ENCODE assay signal across 8 cellular contexts in genomic region chr1:26529655-26530539, GRCh38. TPM values are rescaled to one million over a fixed set of nuclear protein-coding genes. Genes with fewer than 3 reads are reported as not detected.
DNase-seq lines count a peak whose midpoint lies in the region; ATAC-seq, FAIRE-seq and TF ChIP-seq lines count a peak whose summit lies in the region.

TSS of gene RPS6KA1 (plus strand) at chr1:26529761. CDS start at chr1:26529921, 160 bp downstream.

- peaks cover 39% of the 10 kb centered on the region for H3K4me1 Mint-ChIP-seq in activated CD8-positive, alpha-beta T cell treated with anti-CD3 and anti-CD28 coated beads, Interleukin-2, amount 10 ng/mL, durations not matched to agents 7 days and 5 days (ENCODE audit: low read depth)

- H2AK5ac ChIP-seq in H1 (ENCODE audit: low read depth, low read length) (no peak within 1 kb of the TSS), mesendoderm (ENCODE audit: low read length) (peak within 1 kb of the TSS; percentile 74)

- H2BK15ac ChIP-seq in H1 (ENCODE audit: low read length) (peak within 1 kb of the TSS; percentile 84; the same call in 1 of the 2 replicates), mesendoderm (replicated peaks; ENCODE audit: low read depth) (no peak within 1 kb of the TSS)

- H3K23ac ChIP-seq in H1 (ENCODE audit: insufficient read length): no peak within 1 kb of the TSS
- H3K23ac ChIP-seq in mesendoderm (ENCODE audit: low read length): peak within 1 kb of the TSS; percentile 80

- no peak for FAIRE-seq in H1 (lab: Jason Lieb, UNC)

- H3K27me3 Mint-ChIP-seq in activated CD8-positive, alpha-beta T cell treated with anti-CD3 and anti-CD28 coated beads, Interleukin-2, amount 10 ng/mL, durations not matched to agents 7 days and 5 days (ENCODE audit: low read depth): peaks cover 3% of the 10 kb centered on the region

- H3K4me2 ChIP-seq in H1 (ENCODE audit: insufficient read depth in 1 of 2, low read depth in 2 of 2, low read length in 2 of 2): peak within 1 kb of the TSS; percentile 93 to 100
- H3K4me2 ChIP-seq in mesendoderm (ENCODE audit: low read length): peak within 1 kb of the TSS; percentile 95

- H3K9me3 Mint-ChIP-seq in activated CD8-positive, alpha-beta T cell treated with anti-CD3 and anti-CD28 coated beads, Interleukin-2, amount 10 ng/mL, durations not matched to agents 7 days and 5 days (ENCODE audit: insufficient read depth): no peaks in the 10 kb centered on the region

- H3K36me3 ChIP-seq in H1 (ENCODE audit: control insufficient read depth in 2 of 4, insufficient read depth in 4 of 4, low read length in 3 of 4) (no peaks in the 10 kb centered on the region), mesendoderm (ENCODE audit: control insufficient read depth, insufficient read depth, low read length) (no peaks in the 10 kb centered on the region)

- peak within 1 kb of the TSS; percentile 29 for H2BK12ac ChIP-seq in H1 (ENCODE audit: low read depth, low read length)

- H3K4ac ChIP-seq in H1 (replicated peaks; ENCODE audit: insufficient read length, low read depth, low read length) (peak within 1 kb of the TSS; percentile 95), mesendoderm (ENCODE audit: low read depth, low read length) (no peak within 1 kb of the TSS)

- TF ChIP-seq POLR2A in H1 (IDR thresholded peaks at IDR 0.05; ENCODE audit: control extremely low read depth in 1 of 2, low read depth in 2 of 2, low read length in 2 of 2): peak; percentile 67 to 69; a peak in 2 of 3 replicates

- H3K4me3 ChIP-seq in H1 (ENCODE audit: extremely low read depth in 1 of 4, insufficient read depth in 2 of 4, low read depth in 3 of 4, low read length in 4 of 4) (peak within 1 kb of the TSS; percentile 51 to 97 (median 94)), mesendoderm (ENCODE audit: low read length) (peak within 1 kb of the TSS; percentile 81)

- POLR2A ChIA-PET in activated CD8-positive, alpha-beta T cell treated with anti-CD3 and anti-CD28 coated beads, Interleukin-2, amount 10 ng/mL, durations not matched to agents 7 days and 5 days (lab: Charles Lee): interaction anchor here (0.6 to 1.6 kb wide), 5 partner anchors 12 to 873 kb away, joined by 3 to 7 read pairs (median 3); no protein-coding TSS in a partner anchor
- POLR2A ChIA-PET in H1 (lab: Charles Lee; ENCODE audit: partially characterized antibody): interaction anchor here (0.5 to 4.9 kb wide), 17 partner anchors 9 to 189 kb away, joined by 3 to 48 read pairs (median 5); partner anchors contain the start of genes DHDDS and HMGN2

- WGBS in H1 (ENCODE audit: extremely low coverage in 1 of 2, insufficient coverage in 1 of 2, insufficient read length in 1 of 2, insufficient replicate concordance in 2 of 2, low coverage in 1 of 2, low lambda C conversion rate in 2 of 2, missing lambda C conversion rate in 1 of 2), 2 experiments: 1% methylated on average over 44 of the region's 90 CpGs; no CpG with 5 or more reads in 1 of the 2 experiments
- WGBS in mesendoderm (ENCODE audit: extremely low coverage, insufficient coverage, low lambda C conversion rate): no CpG with 5 or more reads among the region's 90 CpGs

- TF ChIP-seq EP300 in H1 (IDR thresholded peaks at IDR 0.05; ENCODE audit: borderline replicate concordance in 1 of 2, low read depth in 2 of 2, low read length in 2 of 2): no peak

- CTCF ChIA-PET in activated CD8-positive, alpha-beta T cell treated with anti-CD3 and anti-CD28 coated beads, Interleukin-2, amount 10 ng/mL, durations not matched to agents 7 days and 5 days (lab: Charles Lee): interaction anchor here (0.6 to 5.9 kb wide), 5 partner anchors 10 to 782 kb away, joined by 3 to 70 read pairs (median 4); no protein-coding TSS in a partner anchor
- CTCF ChIA-PET in H1 (lab: Charles Lee; ENCODE audit: partially characterized antibody): interaction anchor here (0.6 to 9.3 kb wide), 13 partner anchors 8 to 259 kb away, joined by 3 to 88 read pairs (median 4); no protein-coding TSS in a partner anchor

- H3K14ac ChIP-seq in H1 (ENCODE audit: insufficient read length): no peak within 1 kb of the TSS

- peak; percentile 66 for ATAC-seq in GM18907 (IDR thresholded peaks at IDR 0.05; ENCODE audit: unreplicated experiment)
- ATAC-seq in HG03108 (IDR thresholded peaks at IDR 0.05; ENCODE audit: unreplicated experiment): peak; percentile 72
- ATAC-seq in activated CD8-positive, alpha-beta T cell treated with anti-CD3 and anti-CD28 coated beads, Interleukin-2, amount 10 ng/mL, durations not matched to agents 7 days and 5 days: peak; percentile 92

- DNase-seq in AG20443 (ENCODE audit: low spot score): peak; percentile 92
- DNase-seq in NCI-H510A treated with DMSO at 0.1 percent for 48 hours (lab: John Stamatoyannopoulos, UW): peak; percentile 73
- peak; percentile 66 for DNase-seq in activated CD8-positive, alpha-beta T cell treated with anti-CD3 and anti-CD28 coated beads, Interleukin-2, amount 10 ng/mL, durations not matched to agents 7 days and 5 days
- peak in 1 of 2 experiments; percentile 88 for DNase-seq in H1 (ENCODE audit: low read depth in 1 of 2, low spot score in 2 of 2)
- DNase-seq in mesendoderm: peak; percentile 76
- DNase-seq in stimulated activated CD8-positive, alpha-beta memory T cell treated with anti-CD3 and anti-CD28 coated beads, Interleukin-15, amount 100 ng/mL, for 4 hours (ENCODE audit: low read depth in 2 of 2): peak; percentile 25 to 52

- peak within 1 kb of the TSS; percentile 83; the same call in 1 of the 2 replicates for H4K8ac ChIP-seq in H1 (ENCODE audit: extremely low read depth, insufficient read depth, low read length)
- no peak within 1 kb of the TSS for H4K8ac ChIP-seq in mesendoderm (ENCODE audit: low read depth, low read length)

- H3K27me3 ChIP-seq in H1 (replicated peaks in 1 of 4; ENCODE audit: control insufficient read depth in 3 of 4, extremely low read depth in 1 of 4, insufficient read depth in 3 of 4, low read length in 3 of 4) (no peaks in the 10 kb centered on the region), mesendoderm (ENCODE audit: insufficient read depth, low read length, poor library complexity) (no peaks in the 10 kb centered on the region)

- H3K23me2 ChIP-seq in H1 (ENCODE audit: low read depth, low read length): peaks cover 10% of the 10 kb centered on the region; the same call in 1 of the 2 replicates

- peak within 1 kb of the TSS; percentile 42; the same call in 1 of the 2 replicates for H3K27ac ChIP-seq in H1 (ENCODE audit: low read depth, low read length)
- peak within 1 kb of the TSS; percentile 32 for H3K27ac ChIP-seq in mesendoderm (ENCODE audit: low read depth, low read length)

- no peak for TF ChIP-seq RAD21 in H1 (IDR thresholded peaks at IDR 0.05 in 1 of 2, conservative IDR thresholded peaks at IDR 0.05 in 1 of 2; ENCODE audit: low read depth in 2 of 2, low read length in 2 of 2)

- peak within 1 kb of the TSS; percentile 55 for H3K56ac ChIP-seq in H1 (replicated peaks; ENCODE audit: insufficient read length, low read depth, low read length)
- peak within 1 kb of the TSS; percentile 89 for H3K56ac ChIP-seq in mesendoderm (ENCODE audit: low read length)

- peak within 1 kb of the TSS; percentile 91 for H4K5ac ChIP-seq in H1 (ENCODE audit: insufficient read length, low read depth, low read length)
- no peak within 1 kb of the TSS for H4K5ac ChIP-seq in mesendoderm (ENCODE audit: low read length)

- peaks cover 4 to 7% of the 10 kb centered on the region in 2 experiments for H4K20me1 ChIP-seq in H1 (replicated peaks in 1 of 2; ENCODE audit: control insufficient read depth in 1 of 2, insufficient read depth in 2 of 2, low read length in 2 of 2)

- peak within 1 kb of the TSS; percentile 99 for H2AFZ ChIP-seq in H1 (ENCODE audit: low read length)

- H3K4me3 Mint-ChIP-seq in activated CD8-positive, alpha-beta T cell treated with anti-CD3 and anti-CD28 coated beads, Interleukin-2, amount 10 ng/mL, durations not matched to agents 7 days and 5 days: peak within 1 kb of the TSS; percentile 85

- TF ChIP-seq CTCF in H1 (IDR thresholded peaks at IDR 0.05; ENCODE audit: control extremely low read depth in 1 of 3, insufficient read depth in 1 of 3, low read depth in 1 of 3, low read length in 3 of 3): no peak

- peaks cover 11 to 20% (median 19%) of the 10 kb centered on the region in 4 experiments for H3K4me1 ChIP-seq in H1 (replicated peaks in 1 of 4; ENCODE audit: control insufficient read depth in 3 of 4, insufficient read depth in 4 of 4, low read length in 3 of 4)
- H3K4me1 ChIP-seq in mesendoderm (ENCODE audit: control insufficient read depth, low read depth, low read length): peaks cover 8% of the 10 kb centered on the region

- peaks cover 0 to 31% of the 10 kb centered on the region in 2 experiments; a peak in 2 of 4 replicates for H3K79me2 ChIP-seq in H1 (ENCODE audit: control insufficient read depth in 1 of 2, insufficient read depth in 2 of 2, low read length in 2 of 2)
- H3K79me2 ChIP-seq in mesendoderm (ENCODE audit: control insufficient read depth, insufficient read depth, low read length): peaks cover 6% of the 10 kb centered on the region

- peak within 1 kb of the TSS; percentile 95 for H3K18ac ChIP-seq in H1 (ENCODE audit: extremely low read depth, low read length)
- H3K18ac ChIP-seq in mesendoderm (ENCODE audit: low read length): peak within 1 kb of the TSS; percentile 78

- H3K9ac ChIP-seq in H1 (replicated peaks in 1 of 4; ENCODE audit: extremely low read depth in 1 of 4, low read depth in 3 of 4, low read length in 3 of 4): peak within 1 kb of the TSS; percentile 48 to 88 (median 64)
- H3K9ac ChIP-seq in mesendoderm (ENCODE audit: low read length): peak within 1 kb of the TSS; percentile 85

- no peaks in the 10 kb centered on the region for H3K36me3 Mint-ChIP-seq in activated CD8-positive, alpha-beta T cell treated with anti-CD3 and anti-CD28 coated beads, Interleukin-2, amount 10 ng/mL, durations not matched to agents 7 days and 5 days (ENCODE audit: low read depth)

- peak within 1 kb of the TSS; percentile 22 for H4K91ac ChIP-seq in H1 (replicated peaks; ENCODE audit: insufficient read length, low read length)

- peaks cover 5% of the 10 kb centered on the region; the same call in 1 of the 2 replicates for H3K79me1 ChIP-seq in H1 (ENCODE audit: low read depth, low read length)
- peaks cover 13% of the 10 kb centered on the region for H3K79me1 ChIP-seq in mesendoderm (ENCODE audit: low read length)

- peak within 1 kb of the TSS; percentile 59 for H2BK120ac ChIP-seq in H1 (replicated peaks; ENCODE audit: low read depth, low read length)
- peak within 1 kb of the TSS; percentile 64 for H2BK120ac ChIP-seq in mesendoderm (ENCODE audit: low read depth, low read length)

- peak within 1 kb of the TSS; percentile 82; the same call in 1 of the 2 replicates for H2BK5ac ChIP-seq in H1 (ENCODE audit: low read depth, low read length)
- no peak within 1 kb of the TSS for H2BK5ac ChIP-seq in mesendoderm (ENCODE audit: low read length)

- H2BK20ac ChIP-seq in H1 (ENCODE audit: low read length): no peak within 1 kb of the TSS

- H3K9me3 ChIP-seq in H1 (ENCODE audit: insufficient read depth in 2 of 2, low read depth in 1 of 2, low read length in 1 of 2): no peaks in the 10 kb centered on the region

- H3K27ac Mint-ChIP-seq in activated CD8-positive, alpha-beta T cell treated with anti-CD3 and anti-CD28 coated beads, Interleukin-2, amount 10 ng/mL, durations not matched to agents 7 days and 5 days: peak within 1 kb of the TSS; percentile 89

RNA-seq across cellular contexts. Expression of gene RPS6KA1, which starts in this region (rescaled TPM):
- total RNA-seq in activated CD8-positive, alpha-beta T cell treated with anti-CD3 and anti-CD28 coated beads, Interleukin-2, amount 10 ng/mL, durations not matched to agents 7 days and 5 days: 100 to 1,000 TPM; 179 to 193 TPM
- total RNA-seq in H1 (2021; fragmentation: NEBNext Ultra II Directional; extraction: Animal tissue kit (Norgen Biotek cat#: 25700)): 55.0 and 56.5 TPM in 2 replicates
- polyA plus RNA-seq in H1 (2011; rRNA removed): 44.3 and 48.8 TPM in 2 replicates
- polyA plus RNA-seq in H1 (2011; cell fraction: cytosol; rRNA removed): 46.1 TPM
- polyA plus RNA-seq in H1 (2011; cell fraction: nucleus; rRNA removed): 65.0 TPM
- 40.0 to 54.8 TPM (median 50.7 TPM) in 4 replicates for polyA plus RNA-seq in H1 (2012, experiment 1 of 2)
- 54.0 TPM for polyA plus RNA-seq in H1 (2012, experiment 2 of 2)
- 33.6 TPM for polyA plus RNA-seq in H1 (2013, experiment 1 of 2)
- polyA plus RNA-seq in H1 (2013, experiment 2 of 2): 28.5 TPM
- polyA minus RNA-seq in H1 (2011; rRNA and poly(A)+ RNA removed): 63.2 and 67.1 TPM in 2 replicates
- 47.8 TPM for polyA minus RNA-seq in H1 (2011; cell fraction: cytosol; rRNA and poly(A)+ RNA removed)
- polyA minus RNA-seq in H1 (2011; cell fraction: nucleus; rRNA and poly(A)+ RNA removed): 43.5 TPM
- 22.5 TPM for polyA plus RNA-seq in mesendoderm (2013, experiment 1 of 2)
- polyA plus RNA-seq in mesendoderm (2013, experiment 2 of 2): 21.1 TPM
